Comparison of ENCODE assay signal across 20 cellular contexts in the genomic region with DNA sequence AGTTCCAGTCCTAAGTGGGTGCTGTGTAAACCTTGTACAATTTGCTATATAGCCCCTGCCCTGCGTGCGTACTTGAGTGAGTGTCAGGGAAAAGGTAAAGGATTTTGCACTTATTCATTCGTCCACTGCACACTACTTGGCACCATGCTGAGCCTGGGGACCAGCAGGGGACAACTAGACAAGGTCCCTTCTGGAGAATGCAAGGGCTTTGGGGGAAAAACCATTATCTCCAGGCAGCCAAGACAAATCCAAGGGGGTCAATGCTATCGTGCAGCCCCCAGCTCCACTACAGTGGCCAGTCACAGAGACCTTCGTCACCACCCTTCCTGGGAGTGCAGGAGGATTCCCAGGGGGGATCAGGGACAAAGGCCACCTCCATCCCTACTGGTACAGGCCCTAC. TPM values are rescaled to one million over a fixed set of nuclear protein-coding genes. Genes with fewer than 3 reads are reported as not detected.
DNase-seq lines count a peak whose midpoint lies in the region; ATAC-seq and TF ChIP-seq lines count a peak whose summit lies in the region.
"Had no signal": no experiment of that assay in that cellular context is flagged by ENCODE, and none has a peak within 500 bp of the region (broad histone marks: within the 10 kb centered on the region; RNA-seq: fewer than 3 reads in every experiment).

No MANE protein-coding gene starts in this region.

- H3K36me3 ChIP-seq in endodermal cell (ENCODE audit: control insufficient read depth, insufficient read depth, low read length), result no peaks in the 10 kb centered on the region
- no peaks in the 10 kb centered on the region for H3K36me3 ChIP-seq in upper lobe of right lung
- H3K36me3 ChIP-seq: BLaER1 treated with 17β-estradiol and CSF1 and Interleukin-3, amounts not matched to agents 10 nM and 100 nM had no signal

- TF ChIP-seq CTCF in endodermal cell (conservative IDR thresholded peaks at IDR 0.05) (no peak), upper lobe of right lung (IDR thresholded peaks at IDR 0.05) (no peak)

- no peak overlapping the region for H3K9ac ChIP-seq in endodermal cell (ENCODE audit: extremely low read depth, low read length, poor library complexity, severe bottlenecking)
- H3K9ac ChIP-seq: BLaER1 treated with 17β-estradiol and CSF1 and Interleukin-3, amounts not matched to agents 10 nM and 100 nM; GM23248 had no signal

- H3K4me3 Mint-ChIP-seq in endodermal cell, result no peak overlapping the region
- H3K4me3 Mint-ChIP-seq: B cell had no signal

- H3K27ac ChIP-seq in endodermal cell (ENCODE audit: low read depth, low read length) (no peak overlapping the region), upper lobe of right lung (no peak overlapping the region)
- H3K27ac ChIP-seq: BLaER1 treated with 17β-estradiol and CSF1 and Interleukin-3, amounts not matched to agents 10 nM and 100 nM; GM23248 had no signal

- intact Hi-C loops in cardiac septum (cut with DNase I) (no loop called here), left ventricle myocardium superior (cut with micrococcal nuclease) (no loop called here), upper lobe of right lung (cut with DNase I) (no loop called here)

- 90 to 95% methylated on average over 3 to 5 of the region's 5 CpGs for WGBS in endodermal cell (ENCODE audit: insufficient coverage in 1 of 2, insufficient read length in 1 of 2), 2 experiments

- peaks cover 21% of the 10 kb centered on the region for H3K27me3 Mint-ChIP-seq in endodermal cell (ENCODE audit: insufficient read depth)

- no peak overlapping the region for H3K4me3 ChIP-seq in endodermal cell (ENCODE audit: low read length)
- H3K4me3 ChIP-seq in upper lobe of right lung, result no peak overlapping the region
- H3K4me3 ChIP-seq: BLaER1 treated with 17β-estradiol and CSF1 and Interleukin-3, amounts not matched to agents 10 nM and 100 nM; GM12878; GM23248 had no signal

- peaks cover 21% of the 10 kb centered on the region for H3K9me3 ChIP-seq in endodermal cell (ENCODE audit: control insufficient read depth, low read length)
- H3K9me3 ChIP-seq in upper lobe of right lung, result no peaks in the 10 kb centered on the region

- peaks cover 11% of the 10 kb centered on the region for H3K4me1 Mint-ChIP-seq in endodermal cell
- H3K4me1 Mint-ChIP-seq: B cell had no signal

- DNase-seq in cardiac septum (ENCODE audit: low spot score), result peak; percentile 50
- no peak for DNase-seq in left ventricle myocardium superior
- DNase-seq in endodermal cell, result peak; percentile 36
- DNase-seq in upper lobe of right lung, result peak; percentile 23
- no peak for DNase-seq in NCI-H1417 treated with DMSO at 0.1 percent for 48 hours (lab: John Stamatoyannopoulos, UW)
- DNase-seq in RPMI8226, result no peak
- DNase-seq: CD8-positive, alpha-beta memory T cell; COR-L47; DMS 273 treated with DMSO at 0.1 percent for 48 hours; DMS53; DND-41; EL; GM23248; HCEC 1CT; IMR-90 had no signal

- H3K4me1 ChIP-seq in endodermal cell (ENCODE audit: control insufficient read depth, insufficient read depth, low read length) (peaks cover 10% of the 10 kb centered on the region), upper lobe of right lung (no peaks in the 10 kb centered on the region)

- H3K27me3 ChIP-seq in endodermal cell (ENCODE audit: control insufficient read depth, insufficient read depth, low read length, poor library complexity, severe bottlenecking) (peaks cover 13% of the 10 kb centered on the region), upper lobe of right lung (peaks cover 53% of the 10 kb centered on the region)

- H3K36me3 Mint-ChIP-seq in endodermal cell (ENCODE audit: low read depth), result no peaks in the 10 kb centered on the region
- H3K36me3 Mint-ChIP-seq: CD8-positive, alpha-beta memory T cell had no signal

- H3K27ac Mint-ChIP-seq in endodermal cell, result no peak overlapping the region
- H3K27ac Mint-ChIP-seq: B cell; CD8-positive, alpha-beta memory T cell had no signal

- peaks cover 11% of the 10 kb centered on the region for H3K9me3 Mint-ChIP-seq in endodermal cell

- ATAC-seq in left ventricle myocardium superior, result no peak
- ATAC-seq in upper lobe of right lung, result no peak
- ATAC-seq in GM19023 (IDR thresholded peaks at IDR 0.05; ENCODE audit: unreplicated experiment), result no peak
- ATAC-seq: GM12878 had no signal

RNA-seq across cellular contexts. Expression of gene MATN1, which starts 39.7 kb away (rescaled TPM):
- total RNA-seq in cardiac septum (not detected), left ventricle myocardium superior (not detected), endodermal cell (not detected), upper lobe of right lung (not detected)
- polyA plus RNA-seq in endodermal cell (2013, experiment 1 of 2), result 0.32 TPM
- not detected for polyA plus RNA-seq in endodermal cell (2013, experiment 2 of 2)
- total RNA-seq: A172, IMR-90 had no signal
- polyA plus RNA-seq: CD8-positive, alpha-beta memory T cell; GM23248 had no signal

Comparison
In these comparisons a context has a peak if more than half of its experiments do, and no peak if none do; other contexts are left out.
1. DNase-seq: peak in cardiac septum (single experiment), endodermal cell (single experiment) and upper lobe of right lung (single experiment); none in left ventricle myocardium superior (single experiment), NCI-H1417 treated with DMSO at 0.1 percent for 48 hours (single experiment) and RPMI8226 (single experiment).